Comparison of ENCODE assay signal across 2 cellular contexts in the genomic region with DNA sequence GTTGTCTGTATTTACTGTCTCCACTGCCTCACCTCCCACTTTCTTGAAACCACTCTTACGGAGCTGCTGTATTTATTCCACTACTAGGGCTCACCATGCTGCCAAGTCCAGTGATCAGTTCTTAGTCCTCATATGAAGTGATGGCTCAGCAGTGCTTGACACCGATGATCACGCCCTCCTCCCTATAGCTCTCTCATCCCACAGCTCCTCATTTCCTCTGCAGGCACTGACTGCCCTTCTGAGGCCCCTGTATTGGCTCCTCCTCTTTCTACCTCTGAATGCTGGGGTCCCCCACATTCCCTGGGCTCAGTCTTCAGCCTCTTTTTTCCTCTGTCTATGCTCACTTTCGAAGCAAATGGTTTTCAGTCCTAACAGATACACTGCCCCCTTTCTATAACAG.
TF ChIP-seq lines count a peak whose summit lies in the region.

No MANE protein-coding gene starts in this region.

TF ChIP-seq in SK-N-SH treated with all-trans-retinoic acid at 6 μM for 48 hours, 23 proteins besides CTCF, POLR2A, EP300 and RAD21 (continued from another document):
- TF ChIP-seq, protein P1, sequence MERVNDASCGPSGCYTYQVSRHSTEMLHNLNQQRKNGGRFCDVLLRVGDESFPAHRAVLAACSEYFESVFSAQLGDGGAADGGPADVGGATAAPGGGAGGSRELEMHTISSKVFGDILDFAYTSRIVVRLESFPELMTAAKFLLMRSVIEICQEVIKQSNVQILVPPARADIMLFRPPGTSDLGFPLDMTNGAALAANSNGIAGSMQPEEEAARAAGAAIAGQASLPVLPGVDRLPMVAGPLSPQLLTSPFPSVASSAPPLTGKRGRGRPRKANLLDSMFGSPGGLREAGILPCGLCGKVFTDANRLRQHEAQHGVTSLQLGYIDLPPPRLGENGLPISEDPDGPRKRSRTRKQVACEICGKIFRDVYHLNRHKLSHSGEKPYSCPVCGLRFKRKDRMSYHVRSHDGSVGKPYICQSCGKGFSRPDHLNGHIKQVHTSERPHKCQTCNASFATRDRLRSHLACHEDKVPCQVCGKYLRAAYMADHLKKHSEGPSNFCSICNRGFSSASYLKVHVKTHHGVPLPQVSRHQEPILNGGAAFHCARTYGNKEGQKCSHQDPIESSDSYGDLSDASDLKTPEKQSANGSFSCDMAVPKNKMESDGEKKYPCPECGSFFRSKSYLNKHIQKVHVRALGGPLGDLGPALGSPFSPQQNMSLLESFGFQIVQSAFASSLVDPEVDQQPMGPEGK (CRISPR knock-in tag; IDR thresholded peaks at IDR 0.05; ENCODE audit: borderline replicate concordance) = no peak
- no peak for TF ChIP-seq BACH2 (CRISPR knock-in tag; IDR thresholded peaks at IDR 0.05; ENCODE audit: borderline replicate concordance)
- TF ChIP-seq, protein P2, sequence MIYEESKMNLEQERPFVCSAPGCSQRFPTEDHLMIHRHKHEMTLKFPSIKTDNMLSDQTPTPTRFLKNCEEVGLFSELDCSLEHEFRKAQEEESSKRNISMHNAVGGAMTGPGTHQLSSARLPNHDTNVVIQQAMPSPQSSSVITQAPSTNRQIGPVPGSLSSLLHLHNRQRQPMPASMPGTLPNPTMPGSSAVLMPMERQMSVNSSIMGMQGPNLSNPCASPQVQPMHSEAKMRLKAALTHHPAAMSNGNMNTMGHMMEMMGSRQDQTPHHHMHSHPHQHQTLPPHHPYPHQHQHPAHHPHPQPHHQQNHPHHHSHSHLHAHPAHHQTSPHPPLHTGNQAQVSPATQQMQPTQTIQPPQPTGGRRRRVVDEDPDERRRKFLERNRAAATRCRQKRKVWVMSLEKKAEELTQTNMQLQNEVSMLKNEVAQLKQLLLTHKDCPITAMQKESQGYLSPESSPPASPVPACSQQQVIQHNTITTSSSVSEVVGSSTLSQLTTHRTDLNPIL (CRISPR knock-in tag; IDR thresholded peaks at IDR 0.05; ENCODE audit: low read depth) = no peak
- TF ChIP-seq, protein P3, sequence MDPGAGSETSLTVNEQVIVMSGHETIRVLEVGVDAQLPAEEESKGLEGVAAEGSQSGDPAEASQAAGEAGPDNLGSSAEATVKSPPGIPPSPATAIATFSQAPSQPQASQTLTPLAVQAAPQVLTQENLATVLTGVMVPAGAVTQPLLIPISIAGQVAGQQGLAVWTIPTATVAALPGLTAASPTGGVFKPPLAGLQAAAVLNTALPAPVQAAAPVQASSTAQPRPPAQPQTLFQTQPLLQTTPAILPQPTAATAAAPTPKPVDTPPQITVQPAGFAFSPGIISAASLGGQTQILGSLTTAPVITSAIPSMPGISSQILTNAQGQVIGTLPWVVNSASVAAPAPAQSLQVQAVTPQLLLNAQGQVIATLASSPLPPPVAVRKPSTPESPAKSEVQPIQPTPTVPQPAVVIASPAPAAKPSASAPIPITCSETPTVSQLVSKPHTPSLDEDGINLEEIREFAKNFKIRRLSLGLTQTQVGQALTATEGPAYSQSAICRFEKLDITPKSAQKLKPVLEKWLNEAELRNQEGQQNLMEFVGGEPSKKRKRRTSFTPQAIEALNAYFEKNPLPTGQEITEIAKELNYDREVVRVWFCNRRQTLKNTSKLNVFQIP (CRISPR knock-in tag; IDR thresholded peaks at IDR 0.05; ENCODE audit: borderline replicate concordance, low read depth) = no peak
TF ChIP-seq in SK-N-SH treated with all-trans-retinoic acid at 6 μM for 48 hours: peak in this region for 0.

TF ChIP-seq in SK-N-SH, 30 proteins besides CTCF, POLR2A, EP300 and RAD21 (continued from another document):
- TF ChIP-seq EZH2phosphoT487 (IDR thresholded peaks at IDR 0.05; ENCODE audit: borderline replicate concordance, low read depth) = no peak
- no peak for TF ChIP-seq ZBTB33 (IDR thresholded peaks at IDR 0.05; ENCODE audit: borderline replicate concordance, low read depth)
- TF ChIP-seq RXRA (IDR thresholded peaks at IDR 0.05; ENCODE audit: borderline replicate concordance, low read depth) = no peak
- TF ChIP-seq MXI1 (IDR thresholded peaks at IDR 0.05; ENCODE audit: low read depth, low read length) = no peak
- no peak for TF ChIP-seq POLR2AphosphoS5 (IDR thresholded peaks at IDR 0.05; ENCODE audit: low read depth, low read length)
- TF ChIP-seq FOXM1 (IDR thresholded peaks at IDR 0.05; ENCODE audit: low read depth) = no peak
- no peak for TF ChIP-seq YY1 (IDR thresholded peaks at IDR 0.05; ENCODE audit: low read depth)
- no peak for TF ChIP-seq TCF12 (IDR thresholded peaks at IDR 0.05)
- TF ChIP-seq SMC3 (IDR thresholded peaks at IDR 0.05; ENCODE audit: low read depth, low read length) = no peak
- TF ChIP-seq RFX5 (IDR thresholded peaks at IDR 0.05; ENCODE audit: low read length) = no peak
- TF ChIP-seq GATA2 (CRISPR knock-in tag; IDR thresholded peaks at IDR 0.05) = no peak
